13 cellular contexts compared by ENCODE assay signal in genomic region chr6:41723936-41724637, GRCh38. TPM values are rescaled to one million over a fixed set of nuclear protein-coding genes. Genes with fewer than 3 reads are reported as not detected.
DNase-seq lines count a peak whose midpoint lies in the region; ATAC-seq and TF ChIP-seq lines count a peak whose summit lies in the region.
"Had no signal": no experiment of that assay in that cellular context is flagged by ENCODE, and none has a peak within 500 bp of the region (broad histone marks: within the 10 kb centered on the region; RNA-seq: fewer than 3 reads in every experiment).

No MANE protein-coding gene starts in this region.

- H2AFZ ChIP-seq in mammary epithelial cell (ENCODE audit: low read depth, low read length): peak overlapping the region; percentile 14

- WGBS in mammary epithelial cell (ENCODE audit: low coverage, missing lambda C conversion rate): 96% methylated on average over 14 of the region's 14 CpGs

- H3K79me2 ChIP-seq in mammary epithelial cell (ENCODE audit: insufficient read depth, low read length): peaks cover 46% of the 10 kb centered on the region

- H3K4me1 ChIP-seq in mammary epithelial cell (ENCODE audit: insufficient read depth, low read length): peaks cover 34% of the 10 kb centered on the region
- peaks cover 4 to 40% of the 10 kb centered on the region in 2 donors for H3K4me1 ChIP-seq in muscle layer of duodenum (ENCODE audit: control insufficient read depth in 1 of 2, insufficient read depth in 2 of 2, low read length in 2 of 2)

- H3K36me3 ChIP-seq in mammary epithelial cell (ENCODE audit: insufficient read depth, low read length) (no peaks in the 10 kb centered on the region), muscle layer of duodenum (ENCODE audit: control insufficient read depth in 1 of 2, insufficient read depth in 2 of 2, low read length in 2 of 2) (no peaks in the 10 kb centered on the region)

- ATAC-seq in HG03064 (IDR thresholded peaks at IDR 0.05; ENCODE audit: low read depth, unreplicated experiment) (peak; percentile 1), HG03196 (IDR thresholded peaks at IDR 0.05; ENCODE audit: unreplicated experiment) (no peak)
- ATAC-seq: activated CD8-positive, alpha-beta T cell treated with anti-CD3 and anti-CD28 coated beads for 36 hours had no signal

- in situ Hi-C loops in mammary epithelial cell (cut with MboI; ENCODE audit: low sequenced_read_pairs in 2 of 2): no loop called here

- dilution Hi-C loops in mammary epithelial cell (cut with HindIII; ENCODE audit: low sequenced_read_pairs): no loop called here

- DNase-seq in Ammon's horn (ENCODE audit: low spot score): peak; percentile 19
- DNase-seq in mammary epithelial cell: no peak
- DNase-seq in DMS 273 (lab: John Stamatoyannopoulos, UW; ENCODE audit: unreplicated experiment): no peak
- no peak for DNase-seq in activated gamma-delta T cell treated with Interleukin-2 at 50 U/mL for 16 hours
- DNase-seq in activated naive CD4-positive, alpha-beta T cell (lab: John Stamatoyannopoulos, UW): no peak
- DNase-seq: activated CD8-positive, alpha-beta T cell treated with anti-CD3 and anti-CD28 coated beads for 36 hours; CD4-positive, CD25-positive, alpha-beta regulatory T cell; NCI-H774 had no signal

- H4K20me1 ChIP-seq in mammary epithelial cell (ENCODE audit: insufficient read depth, low read length): no peaks in the 10 kb centered on the region

- TF ChIP-seq CTCF in mammary epithelial cell (conservative IDR thresholded peaks at IDR 0.05 in 1 of 2, IDR thresholded peaks at IDR 0.05 in 1 of 2; ENCODE audit: extremely low read depth in 1 of 2, insufficient read depth in 1 of 2, low read depth in 1 of 2, low read length in 2 of 2): no peak

- H3K27me3 ChIP-seq in mammary epithelial cell (ENCODE audit: insufficient read depth, low read length) (no peaks in the 10 kb centered on the region), muscle layer of duodenum (ENCODE audit: low read depth, low read length) (no peaks in the 10 kb centered on the region)

- BruUV-seq in mammary epithelial cell (replicated peaks; lab: Mats Ljungman, UMichigan): no TSS peak

- H3K4me3 ChIP-seq in mammary epithelial cell (replicated peaks in 1 of 3; ENCODE audit: insufficient read depth in 1 of 3, low read depth in 2 of 3, low read length in 3 of 3) (no peak overlapping the region), muscle layer of duodenum (ENCODE audit: low read depth in 1 of 2, low read length in 2 of 2) (peak overlapping the region in 1 of 2 donors; percentile 40)

- intact Hi-C loops in mammary epithelial cell (cut with micrococcal nuclease): no loop called here

- CTCF ChIA-PET in mammary epithelial cell (lab: Charles Lee; ENCODE audit: low non-redundant PET): no interaction called here

- peak overlapping the region; percentile 74 for H3K4me2 ChIP-seq in mammary epithelial cell (ENCODE audit: insufficient read depth, low read depth, low read length)

- H3K27ac ChIP-seq in mammary epithelial cell (ENCODE audit: insufficient read depth, low read depth, low read length): peak overlapping the region; percentile 35
- peak overlapping the region; percentile 31 for H3K27ac ChIP-seq in muscle layer of duodenum (ENCODE audit: low read length)

- no peak overlapping the region for H3K9ac ChIP-seq in mammary epithelial cell (ENCODE audit: insufficient read depth, low read length)

- H3K9me3 ChIP-seq in mammary epithelial cell (replicated peaks; ENCODE audit: insufficient read depth, low read length) (no peaks in the 10 kb centered on the region), muscle layer of duodenum (ENCODE audit: control insufficient read depth in 1 of 2, low read length in 2 of 2) (no peaks in the 10 kb centered on the region)

RNA-seq across cellular contexts. Expression of gene TFEB, which starts 11.3 kb away (rescaled TPM):
- total RNA-seq in mammary epithelial cell: 10 to 100 TPM; 25.9 to 29.0 TPM
- 10.9 TPM for polyA plus RNA-seq in mammary epithelial cell
- 10.8 TPM for polyA minus RNA-seq in mammary epithelial cell

RNA-seq across cellular contexts. Expression of gene PGC, which starts 23.1 kb away (rescaled TPM):
- total RNA-seq in mammary epithelial cell: not detected
- not detected for polyA plus RNA-seq in mammary epithelial cell
- polyA minus RNA-seq in mammary epithelial cell: not detected
- total RNA-seq: activated CD8-positive, alpha-beta T cell treated with anti-CD3 and anti-CD28 coated beads for 36 hours; CD4-positive, CD25-positive, alpha-beta regulatory T cell; dermis blood vessel endothelial cell; mesenteric fat pad had no signal
- polyA plus RNA-seq: CD4-positive, CD25-positive, alpha-beta regulatory T cell had no signal

RNA-seq across cellular contexts. Expression of gene FRS3, which starts 55.6 kb away (rescaled TPM):
- total RNA-seq in mammary epithelial cell: 1 to 10 TPM; 1.3 to 4.8 TPM
- 2.2 TPM for polyA plus RNA-seq in mammary epithelial cell
- not detected for polyA minus RNA-seq in mammary epithelial cell

RNA-seq across cellular contexts. Expression of gene PRICKLE4, which starts 56.5 kb away (rescaled TPM):
- 1 to 10 TPM; 1.5 to 1.7 TPM for total RNA-seq in mammary epithelial cell
- 0.25 TPM for polyA plus RNA-seq in mammary epithelial cell
- not detected for polyA minus RNA-seq in mammary epithelial cell
- total RNA-seq: activated CD8-positive, alpha-beta T cell treated with anti-CD3 and anti-CD28 coated beads for 36 hours; CD4-positive, CD25-positive, alpha-beta regulatory T cell had no signal
- polyA plus RNA-seq: CD4-positive, CD25-positive, alpha-beta regulatory T cell had no signal
